Comparison of ENCODE assay signal across 27 cellular contexts in genomic region chr9:2453701-2454100, GRCh38.
DNase-seq lines count a peak whose midpoint lies in the region; ATAC-seq, FAIRE-seq and TF ChIP-seq lines count a peak whose summit lies in the region.
"Had no signal": no experiment of that assay in that cellular context is flagged by ENCODE, and none has a peak within 500 bp of the region (broad histone marks: within the 10 kb centered on the region; RNA-seq: fewer than 3 reads in every experiment).

No MANE protein-coding gene starts in this region.

- H3K4me1 ChIP-seq in mesendoderm (ENCODE audit: control insufficient read depth, low read depth, low read length) (no peaks in the 10 kb centered on the region), pancreas (peaks cover 0 to 12% (median 0%) of the 10 kb centered on the region in 3 donors)
- H3K4me1 ChIP-seq: BE2C; BLaER1 treated with 17β-estradiol and CSF1 and Interleukin-3, amounts not matched to agents 10 nM and 100 nM; HAP-1 had no signal

- no peaks in the 10 kb centered on the region for H3K9me3 Mint-ChIP-seq in stimulated activated naive B cell treated with anti-CD40 and anti-IgM and Interleukin-4, amounts not matched to agents 10 μg/mL and 1 μg/mL and 100 μg/mL, for 72 hours
- H3K9me3 Mint-ChIP-seq: CD4-positive, alpha-beta T cell; CD8-positive, alpha-beta memory T cell; HFFc6 had no signal

- H3K4me1 Mint-ChIP-seq in stimulated activated naive B cell treated with anti-CD40 and anti-IgM and Interleukin-4, amounts not matched to agents 10 μg/mL and 1 μg/mL and 100 μg/mL, for 72 hours = no peaks in the 10 kb centered on the region
- H3K4me1 Mint-ChIP-seq: CD14-positive monocyte; CD8-positive, alpha-beta memory T cell had no signal

- intact Hi-C loops in pancreas (cut with DNase I) = no loop called here

- H4K8ac ChIP-seq in mesendoderm (ENCODE audit: low read depth, low read length) = no peak overlapping the region

- H3K56ac ChIP-seq in mesendoderm (ENCODE audit: low read length) = no peak overlapping the region

- H4K5ac ChIP-seq in mesendoderm (ENCODE audit: low read length) = no peak overlapping the region

- no peak overlapping the region for H3K4me3 Mint-ChIP-seq in stimulated activated naive B cell treated with anti-CD40 and anti-IgM and Interleukin-4, amounts not matched to agents 10 μg/mL and 1 μg/mL and 100 μg/mL, for 72 hours
- H3K4me3 Mint-ChIP-seq: CD14-positive monocyte; CD4-positive, alpha-beta T cell; CD8-positive, alpha-beta memory T cell; HFFc6 had no signal

- H3K9ac ChIP-seq in mesendoderm (ENCODE audit: low read length) = no peak overlapping the region
- H3K9ac ChIP-seq: BLaER1 treated with 17β-estradiol and CSF1 and Interleukin-3, amounts not matched to agents 10 nM and 100 nM had no signal

- no peak overlapping the region for H3K4ac ChIP-seq in mesendoderm (ENCODE audit: low read depth, low read length)

- H3K27me3 ChIP-seq in mesendoderm (ENCODE audit: insufficient read depth, low read length, poor library complexity) = no peaks in the 10 kb centered on the region
- H3K27me3 ChIP-seq in pancreas = no peaks in the 10 kb centered on the region
- H3K27me3 ChIP-seq: BE2C; BLaER1 treated with 17β-estradiol and CSF1 and Interleukin-3, amounts not matched to agents 10 nM and 100 nM had no signal

- no peaks in the 10 kb centered on the region for H3K79me2 ChIP-seq in mesendoderm (ENCODE audit: control insufficient read depth, insufficient read depth, low read length)

- no peak overlapping the region for H2BK120ac ChIP-seq in mesendoderm (ENCODE audit: low read depth, low read length)

- H3K18ac ChIP-seq in mesendoderm (ENCODE audit: low read length) = no peak overlapping the region

- no peak overlapping the region for H2AK5ac ChIP-seq in mesendoderm (ENCODE audit: low read length)

- H3K79me1 ChIP-seq in mesendoderm (ENCODE audit: low read length) = no peaks in the 10 kb centered on the region

- no peaks in the 10 kb centered on the region for H3K36me3 Mint-ChIP-seq in stimulated activated naive B cell treated with anti-CD40 and anti-IgM and Interleukin-4, amounts not matched to agents 10 μg/mL and 1 μg/mL and 100 μg/mL, for 72 hours
- H3K36me3 Mint-ChIP-seq: CD14-positive monocyte; CD8-positive, alpha-beta memory T cell had no signal

- no peak for TF ChIP-seq CTCF in pancreas (IDR thresholded peaks at IDR 0.05)

- H2BK15ac ChIP-seq in mesendoderm (replicated peaks; ENCODE audit: low read depth) = no peak overlapping the region

- H2BK5ac ChIP-seq in mesendoderm (ENCODE audit: low read length) = no peak overlapping the region

- ATAC-seq in GM21360 (IDR thresholded peaks at IDR 0.05; ENCODE audit: unreplicated experiment) (no peak), pancreas (no peak)
- no peak for ATAC-seq in stimulated activated naive B cell treated with anti-CD40 and anti-IgM and Interleukin-4, amounts not matched to agents 10 μg/mL and 1 μg/mL and 100 μg/mL, for 72 hours (replicated peaks)

- DNase-seq in ACHN = peak; percentile 84
- DNase-seq in HK-2 (ENCODE audit: unreplicated experiment) = peak; percentile 8
- DNase-seq in glomerular visceral epithelial cell (ENCODE audit: extremely low spot score) = peak; percentile 24
- DNase-seq in mesendoderm = peak; percentile 7
- DNase-seq in anterior cingulate cortex (lab: John Stamatoyannopoulos, UW) = no peak
- DNase-seq in stimulated activated naive B cell treated with anti-CD40 and anti-IgM and Interleukin-4, amounts not matched to agents 10 μg/mL and 1 μg/mL and 100 μg/mL, for 72 hours = no peak
- no peak for DNase-seq in pancreas
- DNase-seq: AML-193; BE2C; CD4-positive, alpha-beta T cell; CD8-positive, alpha-beta memory T cell; DMS 273 treated with DMSO at 0.1 percent for 48 hours; DMS79; EL; GF-D8; GOT3; HFFc6 had no signal

- no peak overlapping the region for H3K4me3 ChIP-seq in mesendoderm (ENCODE audit: low read length)
- H3K4me3 ChIP-seq in pancreas = no peak overlapping the region
- H3K4me3 ChIP-seq: BLaER1 treated with 17β-estradiol and CSF1 and Interleukin-3, amounts not matched to agents 10 nM and 100 nM; HAP-1 had no signal

- no peaks in the 10 kb centered on the region for H3K27me3 Mint-ChIP-seq in stimulated activated naive B cell treated with anti-CD40 and anti-IgM and Interleukin-4, amounts not matched to agents 10 μg/mL and 1 μg/mL and 100 μg/mL, for 72 hours

- H3K27ac ChIP-seq in mesendoderm (ENCODE audit: low read depth, low read length) (no peak overlapping the region), pancreas (no peak overlapping the region)
- H3K27ac ChIP-seq: 22Rv1; BLaER1 treated with 17β-estradiol and CSF1 and Interleukin-3, amounts not matched to agents 10 nM and 100 nM had no signal

- H3K9me3 ChIP-seq in pancreas = no peaks in the 10 kb centered on the region
- H3K9me3 ChIP-seq: BE2C; BLaER1 treated with 17β-estradiol and CSF1 and Interleukin-3, amounts not matched to agents 10 nM and 100 nM; HAP-1 had no signal

- in situ Hi-C loops in ACHN (cut with HindIII; ENCODE audit: low pct_ligation_motif_present, low pct_unique_long_range_greater_than_20kb, low sequenced_read_pairs) = no loop called here

- no CpG with 5 or more reads among the region's 6 CpGs for WGBS in mesendoderm (ENCODE audit: extremely low coverage, insufficient coverage, low lambda C conversion rate)
- 75 to 81% methylated on average over 6 of the region's 6 CpGs for WGBS in pancreas, 2 donors

- no peaks in the 10 kb centered on the region for H3K36me3 ChIP-seq in mesendoderm (ENCODE audit: control insufficient read depth, insufficient read depth, low read length)
- H3K36me3 ChIP-seq in pancreas = no peaks in the 10 kb centered on the region
- H3K36me3 ChIP-seq: BE2C, HAP-1 had no signal

- no peak overlapping the region for H3K23ac ChIP-seq in mesendoderm (ENCODE audit: low read length)

- no peak for FAIRE-seq in pancreas (lab: Jason Lieb, UNC)
- FAIRE-seq: A204.1, D721Med, GM12891, GM18507, H54 had no signal

- H3K4me2 ChIP-seq in mesendoderm (ENCODE audit: low read length) = no peak overlapping the region
- H3K4me2 ChIP-seq: BLaER1 treated with 17β-estradiol and CSF1 and Interleukin-3, amounts not matched to agents 10 nM and 100 nM had no signal

- no peak overlapping the region for H3K27ac Mint-ChIP-seq in stimulated activated naive B cell treated with anti-CD40 and anti-IgM and Interleukin-4, amounts not matched to agents 10 μg/mL and 1 μg/mL and 100 μg/mL, for 72 hours
- H3K27ac Mint-ChIP-seq: CD14-positive monocyte; CD4-positive, alpha-beta T cell; CD8-positive, alpha-beta memory T cell; HFFc6 had no signal

Comparison
In these comparisons a context has a peak if more than half of its experiments do, and no peak if none do; other contexts are left out.
1. DNase-seq: peak in ACHN (single experiment), HK-2 (single experiment), glomerular visceral epithelial cell (single experiment) and mesendoderm (single experiment); none in anterior cingulate cortex (0 of 58), stimulated activated naive B cell treated with anti-CD40 and anti-IgM and Interleukin-4, amounts not matched to agents 10 μg/mL and 1 μg/mL and 100 μg/mL, for 72 hours (single experiment) and pancreas (0 of 6).